10 cellular contexts compared by ENCODE assay signal in genomic region chrX:71623105-71623450, GRCh38. TPM values are rescaled to one million over a fixed set of nuclear protein-coding genes. Genes with fewer than 3 reads are reported as not detected.
A peak's percentile ranks its signal among the peaks of the same experiment; 100 is the strongest.
DNase-seq lines count a peak whose midpoint lies in the region; ATAC-seq and TF ChIP-seq lines count a peak whose summit lies in the region.
"Had no signal": no experiment of that assay in that cellular context is flagged by ENCODE, and none has a peak within 500 bp of the region (broad histone marks: within the 10 kb centered on the region; RNA-seq: fewer than 3 reads in every experiment).

No MANE protein-coding gene starts in this region.

- DNase-seq in activated T-cell treated with anti-CD3 and anti-CD28 coated beads, Interleukin-2, amount 50 U/mL, for 24 hours = no peak
- no peak for DNase-seq in activated T-cell treated with anti-CD3 and anti-CD28 coated beads, Interleukin-2, amount 50 U/mL, for 1 hour
- DNase-seq in adrenal gland = no peak
- DNase-seq in tibial artery = no peak
- no peak for DNase-seq in NCI-H2227 (lab: John Stamatoyannopoulos, UW; ENCODE audit: unreplicated experiment)
- no peak for DNase-seq in T1000 (lab: John Stamatoyannopoulos, UW)

- no peak for TF ChIP-seq POLR2A in adrenal gland (IDR thresholded peaks at IDR 0.05)

- H3K36me3 ChIP-seq in adrenal gland (replicated peaks in 1 of 2) = no peaks in the 10 kb centered on the region
- no peaks in the 10 kb centered on the region for H3K36me3 ChIP-seq in mesodermal cell (ENCODE audit: control insufficient read depth, insufficient read depth, low read length)
- H3K36me3 ChIP-seq in tibial artery = no peaks in the 10 kb centered on the region
- H3K36me3 ChIP-seq: right lobe of liver, suprapubic skin had no signal

- peaks cover 62% of the 10 kb centered on the region for H3K4me1 Mint-ChIP-seq in activated T-cell treated with anti-CD3 and anti-CD28 coated beads, Interleukin-2, amount 50 U/mL, for 24 hours (ENCODE audit: low read depth)

- peaks cover 8% of the 10 kb centered on the region for H3K36me3 Mint-ChIP-seq in activated T-cell treated with anti-CD3 and anti-CD28 coated beads, Interleukin-2, amount 50 U/mL, for 24 hours (ENCODE audit: low read depth)

- no peak for ATAC-seq in GM21576 (IDR thresholded peaks at IDR 0.05; ENCODE audit: unreplicated experiment)

- H3K27me3 Mint-ChIP-seq in activated T-cell treated with anti-CD3 and anti-CD28 coated beads, Interleukin-2, amount 50 U/mL, for 24 hours = peaks cover 26% of the 10 kb centered on the region

- no peaks in the 10 kb centered on the region for H3K9me3 Mint-ChIP-seq in activated T-cell treated with anti-CD3 and anti-CD28 coated beads, Interleukin-2, amount 50 U/mL, for 24 hours

- intact Hi-C loops in adrenal gland (cut with DNase I) (no loop called here), tibial artery (cut with DNase I; ENCODE audit: low total_unique reads) (no loop called here)

- peak overlapping the region; percentile 95 for H3K27ac Mint-ChIP-seq in activated T-cell treated with anti-CD3 and anti-CD28 coated beads, Interleukin-2, amount 50 U/mL, for 24 hours

- H3K4me3 Mint-ChIP-seq in activated T-cell treated with anti-CD3 and anti-CD28 coated beads, Interleukin-2, amount 50 U/mL, for 24 hours = peak overlapping the region; percentile 72

- WGBS in adrenal gland, 4 donors = 41 to 79% (median 42%) methylated on average over 2 to 3 of the region's 3 CpGs; no CpG with 5 or more reads in 1 of the 4 donors
- WGBS in mesodermal cell (ENCODE audit: insufficient coverage in 2 of 2), 2 experiments = 37 to 100% methylated on average over 1 to 2 of the region's 3 CpGs

- TF ChIP-seq CTCF in adrenal gland (IDR thresholded peaks at IDR 0.05) = no peak
- TF ChIP-seq CTCF in tibial artery (IDR thresholded peaks at IDR 0.05) = no peak

- no peaks in the 10 kb centered on the region for H3K9me3 ChIP-seq in adrenal gland (replicated peaks in 1 of 3)
- H3K9me3 ChIP-seq in mesodermal cell (ENCODE audit: control insufficient read depth, low read length) = no peaks in the 10 kb centered on the region
- no peaks in the 10 kb centered on the region for H3K9me3 ChIP-seq in tibial artery
- H3K9me3 ChIP-seq: right lobe of liver, suprapubic skin had no signal

- H3K27ac ChIP-seq in adrenal gland (peak overlapping the region in 3 of 5 donors; percentile 31 to 59 (median 56)), mesodermal cell (ENCODE audit: low read depth, low read length, severe bottlenecking) (peak overlapping the region; percentile 20), tibial artery (peak overlapping the region; percentile 65 to 82)
- H3K27ac ChIP-seq: suprapubic skin had no signal

- peaks cover 11% of the 10 kb centered on the region for H3K27me3 ChIP-seq in adrenal gland
- H3K27me3 ChIP-seq in tibial artery = no peaks in the 10 kb centered on the region
- H3K27me3 ChIP-seq: right lobe of liver, suprapubic skin had no signal

- H3K4me3 ChIP-seq in adrenal gland (no peak overlapping the region), mesodermal cell (ENCODE audit: extremely low read depth, insufficient read depth, low read length, poor library complexity, severe bottlenecking) (no peak overlapping the region), tibial artery (no peak overlapping the region)
- H3K4me3 ChIP-seq: right lobe of liver, suprapubic skin had no signal

- H3K4me1 ChIP-seq in adrenal gland (replicated peaks in 1 of 2) (peaks cover 0 to 4% of the 10 kb centered on the region in 2 donors), mesodermal cell (ENCODE audit: control insufficient read depth, insufficient read depth, low read length, poor library complexity, severe bottlenecking) (peaks cover 3% of the 10 kb centered on the region), tibial artery (peaks cover 0 to 20% (median 8%) of the 10 kb centered on the region in 4 donors)
- H3K4me1 ChIP-seq: right lobe of liver had no signal

RNA-seq across cellular contexts. Expression of gene CXCR3, which starts 4.8 kb away (rescaled TPM):
- under 1 TPM in 5 of 8 donors, not detected in 3; 0.27 to 0.79 (median 0.39) TPM for total RNA-seq in adrenal gland
- polyA plus RNA-seq in adrenal gland = 1 to 10 TPM in 2 of 3 donors, under 1 TPM in 1; 0.20 to 1.6 (median 1.1) TPM
- polyA plus RNA-seq in mesodermal cell (2013, experiment 1 of 2) = not detected
- not detected for polyA plus RNA-seq in mesodermal cell (2013, experiment 2 of 2)

RNA-seq across cellular contexts. Expression of gene GCNA, which starts 44.8 kb away (rescaled TPM):
- 1 to 10 TPM in 6 of 8 donors, under 1 TPM in 2; 0.18 to 5.9 (median 1.8) TPM for total RNA-seq in adrenal gland
- polyA plus RNA-seq in adrenal gland = 10 to 100 TPM in 1 of 3 donors, 1 to 10 TPM in 2; 1.9 to 23.3 (median 2.6) TPM
- polyA plus RNA-seq in mesodermal cell (2013, experiment 1 of 2) = 2.3 TPM
- polyA plus RNA-seq in mesodermal cell (2013, experiment 2 of 2) = 1.1 TPM

Comparison
In these comparisons a context has a peak if more than half of its experiments do, and no peak if none do; other contexts are left out.
1. H3K27ac ChIP-seq: peak in every context shown above with its lines; median percentile 74 in tibial artery; 56 in adrenal gland; 20 in mesodermal cell.